Comparison of ENCODE assay signal across 1 cellular context in the genomic region with DNA sequence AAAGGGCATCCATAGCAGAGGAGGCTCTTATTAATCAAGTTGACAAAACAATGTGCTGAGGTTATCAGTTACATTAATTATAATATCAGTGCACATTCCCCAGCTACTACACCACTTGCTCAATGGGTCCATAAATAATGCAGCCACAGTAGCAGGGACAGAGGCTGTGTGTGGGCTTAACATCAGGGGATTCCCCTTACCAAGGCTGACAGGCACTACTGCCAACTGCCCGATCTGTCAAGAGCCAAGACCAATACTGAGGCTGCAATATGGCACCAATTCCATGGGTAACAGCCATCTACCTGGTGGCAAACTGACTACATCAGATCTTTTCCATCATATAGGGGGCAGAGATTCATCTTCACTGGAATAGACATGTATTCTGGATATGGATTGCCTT.
TF ChIP-seq lines count a peak whose summit lies in the region.

No MANE protein-coding gene starts in this region.

TF ChIP-seq in GM12878, 131 proteins besides CTCF, POLR2A, EP300 and RAD21 (continued from another document):
- TF ChIP-seq SREBF2 (IDR thresholded peaks at IDR 0.05; ENCODE audit: low read length) (no peak), RFX5 (IDR thresholded peaks at IDR 0.05; ENCODE audit: low read depth, low read length) (no peak), CHD1 (IDR thresholded peaks at IDR 0.05; ENCODE audit: low read depth, low read length) (no peak), RELA (IDR thresholded peaks at IDR 0.05; ENCODE audit: borderline replicate concordance, partially characterized antibody) (no peak), WRNIP1 (IDR thresholded peaks at IDR 0.05; ENCODE audit: borderline replicate concordance, low read depth, low read length) (no peak), IRF4 (IDR thresholded peaks at IDR 0.05; ENCODE audit: low read depth, low read length) (no peak), PML (IDR thresholded peaks at IDR 0.05; ENCODE audit: low read length) (no peak), CBX3 (IDR thresholded peaks at IDR 0.05; ENCODE audit: borderline replicate concordance, low read depth) (no peak), NBN (IDR thresholded peaks at IDR 0.05) (no peak), TBL1XR1 (IDR thresholded peaks at IDR 0.05; ENCODE audit: low read depth, low read length) (no peak), SRF (IDR thresholded peaks at IDR 0.05; ENCODE audit: low read depth in 2 of 2, low read length in 2 of 2) (no peak), ESRRA (IDR thresholded peaks at IDR 0.05; ENCODE audit: low read length) (no peak), STAT1 (conservative IDR thresholded peaks at IDR 0.05) (no peak)
- TF ChIP-seq, protein P1, sequence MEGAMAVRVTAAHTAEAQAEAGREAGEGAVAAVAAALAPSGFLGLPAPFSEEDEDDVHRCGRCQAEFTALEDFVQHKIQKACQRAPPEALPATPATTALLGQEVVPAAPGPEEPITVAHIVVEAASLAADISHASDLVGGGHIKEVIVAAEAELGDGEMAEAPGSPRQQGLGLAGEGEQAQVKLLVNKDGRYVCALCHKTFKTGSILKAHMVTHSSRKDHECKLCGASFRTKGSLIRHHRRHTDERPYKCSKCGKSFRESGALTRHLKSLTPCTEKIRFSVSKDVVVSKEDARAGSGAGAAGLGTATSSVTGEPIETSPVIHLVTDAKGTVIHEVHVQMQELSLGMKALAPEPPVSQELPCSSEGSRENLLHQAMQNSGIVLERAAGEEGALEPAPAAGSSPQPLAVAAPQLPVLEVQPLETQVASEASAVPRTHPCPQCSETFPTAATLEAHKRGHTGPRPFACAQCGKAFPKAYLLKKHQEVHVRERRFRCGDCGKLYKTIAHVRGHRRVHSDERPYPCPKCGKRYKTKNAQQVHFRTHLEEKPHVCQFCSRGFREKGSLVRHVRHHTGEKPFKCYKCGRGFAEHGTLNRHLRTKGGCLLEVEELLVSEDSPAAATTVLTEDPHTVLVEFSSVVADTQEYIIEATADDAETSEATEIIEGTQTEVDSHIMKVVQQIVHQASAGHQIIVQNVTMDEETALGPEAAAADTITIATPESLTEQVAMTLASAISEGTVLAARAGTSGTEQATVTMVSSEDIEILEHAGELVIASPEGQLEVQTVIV (IDR thresholded peaks at IDR 0.05; ENCODE audit: borderline replicate concordance, partially characterized antibody), result no peak
- TF ChIP-seq, protein P2, sequence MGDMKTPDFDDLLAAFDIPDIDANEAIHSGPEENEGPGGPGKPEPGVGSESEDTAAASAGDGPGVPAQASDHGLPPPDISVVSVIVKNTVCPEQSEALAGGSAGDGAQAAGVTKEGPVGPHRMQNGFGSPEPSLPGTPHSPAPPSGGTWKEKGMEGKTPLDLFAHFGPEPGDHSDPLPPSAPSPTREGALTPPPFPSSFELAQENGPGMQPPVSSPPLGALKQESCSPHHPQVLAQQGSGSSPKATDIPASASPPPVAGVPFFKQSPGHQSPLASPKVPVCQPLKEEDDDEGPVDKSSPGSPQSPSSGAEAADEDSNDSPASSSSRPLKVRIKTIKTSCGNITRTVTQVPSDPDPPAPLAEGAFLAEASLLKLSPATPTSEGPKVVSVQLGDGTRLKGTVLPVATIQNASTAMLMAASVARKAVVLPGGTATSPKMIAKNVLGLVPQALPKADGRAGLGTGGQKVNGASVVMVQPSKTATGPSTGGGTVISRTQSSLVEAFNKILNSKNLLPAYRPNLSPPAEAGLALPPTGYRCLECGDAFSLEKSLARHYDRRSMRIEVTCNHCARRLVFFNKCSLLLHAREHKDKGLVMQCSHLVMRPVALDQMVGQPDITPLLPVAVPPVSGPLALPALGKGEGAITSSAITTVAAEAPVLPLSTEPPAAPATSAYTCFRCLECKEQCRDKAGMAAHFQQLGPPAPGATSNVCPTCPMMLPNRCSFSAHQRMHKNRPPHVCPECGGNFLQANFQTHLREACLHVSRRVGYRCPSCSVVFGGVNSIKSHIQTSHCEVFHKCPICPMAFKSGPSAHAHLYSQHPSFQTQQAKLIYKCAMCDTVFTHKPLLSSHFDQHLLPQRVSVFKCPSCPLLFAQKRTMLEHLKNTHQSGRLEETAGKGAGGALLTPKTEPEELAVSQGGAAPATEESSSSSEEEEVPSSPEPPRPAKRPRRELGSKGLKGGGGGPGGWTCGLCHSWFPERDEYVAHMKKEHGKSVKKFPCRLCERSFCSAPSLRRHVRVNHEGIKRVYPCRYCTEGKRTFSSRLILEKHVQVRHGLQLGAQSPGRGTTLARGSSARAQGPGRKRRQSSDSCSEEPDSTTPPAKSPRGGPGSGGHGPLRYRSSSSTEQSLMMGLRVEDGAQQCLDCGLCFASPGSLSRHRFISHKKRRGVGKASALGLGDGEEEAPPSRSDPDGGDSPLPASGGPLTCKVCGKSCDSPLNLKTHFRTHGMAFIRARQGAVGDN (IDR thresholded peaks at IDR 0.05), result no peak
TF ChIP-seq in GM12878: peak in this region for 0.
